In genomic region chr5:177509991-177510566, GRCh38 we compare ENCODE assay signal across 9 cellular contexts. TPM values are rescaled to one million over a fixed set of nuclear protein-coding genes. Genes with fewer than 3 reads are reported as not detected.
DNase-seq lines count a peak whose midpoint lies in the region; ATAC-seq and TF ChIP-seq lines count a peak whose summit lies in the region.
"Had no signal": no experiment of that assay in that cellular context is flagged by ENCODE, and none has a peak within 500 bp of the region (broad histone marks: within the 10 kb centered on the region; RNA-seq: fewer than 3 reads in every experiment).

No MANE protein-coding gene starts in this region.

- no peaks in the 10 kb centered on the region for H3K27me3 Mint-ChIP-seq in activated naive CD4-positive, alpha-beta T cell treated with anti-CD3 and anti-CD28 coated beads for 36 hours (ENCODE audit: low read depth)
- H3K27me3 Mint-ChIP-seq in activated T-helper 17 cell treated with anti-CD3 and anti-CD28 coated beads, Interleukin-2, amount 50 U/mL, for 72 hours: no peaks in the 10 kb centered on the region

- H3K4me3 ChIP-seq in RWPE2 (ENCODE audit: severe bottlenecking) (no peak overlapping the region), neutrophil (ENCODE audit: low read depth in 1 of 2, low read length in 1 of 2) (peak overlapping the region; percentile 88 to 100)

- H3K9me3 ChIP-seq in RWPE2 (ENCODE audit: severe bottlenecking): no peaks in the 10 kb centered on the region
- no peaks in the 10 kb centered on the region for H3K9me3 ChIP-seq in neutrophil

- intact Hi-C loops in activated naive CD4-positive, alpha-beta T cell treated with anti-CD3 and anti-CD28 coated beads for 36 hours (cut with micrococcal nuclease): no loop called here

- H3K4me3 Mint-ChIP-seq in activated naive CD4-positive, alpha-beta T cell treated with anti-CD3 and anti-CD28 coated beads for 36 hours: no peak overlapping the region
- H3K4me3 Mint-ChIP-seq in activated T-helper 17 cell treated with anti-CD3 and anti-CD28 coated beads, Interleukin-2, amount 50 U/mL, for 72 hours: no peak overlapping the region

- TF ChIP-seq CTCF in RWPE2 (IDR thresholded peaks at IDR 0.05; ENCODE audit: poor library complexity, severe bottlenecking) (no peak), neutrophil (IDR thresholded peaks at IDR 0.05) (no peak)

- no peaks in the 10 kb centered on the region for H3K4me1 ChIP-seq in RWPE2 (ENCODE audit: insufficient read depth, poor library complexity, severe bottlenecking)
- peaks cover 54 to 65% of the 10 kb centered on the region in 2 experiments for H3K4me1 ChIP-seq in neutrophil (ENCODE audit: control insufficient read depth in 1 of 2, insufficient read depth in 1 of 2, low read depth in 1 of 2, low read length in 1 of 2)

- H3K27me3 ChIP-seq in RWPE2 (ENCODE audit: insufficient read depth, poor library complexity, severe bottlenecking): no peaks in the 10 kb centered on the region
- no peaks in the 10 kb centered on the region for H3K27me3 ChIP-seq in neutrophil

- CTCF ChIA-PET in activated naive CD4-positive, alpha-beta T cell treated with anti-CD3 and anti-CD28 coated beads for 36 hours (lab: Charles Lee): no interaction called here

- H3K4me1 Mint-ChIP-seq in activated naive CD4-positive, alpha-beta T cell treated with anti-CD3 and anti-CD28 coated beads for 36 hours (ENCODE audit: low read depth): peaks cover 13% of the 10 kb centered on the region
- peaks cover 4% of the 10 kb centered on the region for H3K4me1 Mint-ChIP-seq in activated T-helper 17 cell treated with anti-CD3 and anti-CD28 coated beads, Interleukin-2, amount 50 U/mL, for 72 hours

- DNase-seq in RWPE2 (ENCODE audit: low spot score) (no peak), EL (no peak)
- no peak for DNase-seq in activated naive CD4-positive, alpha-beta T cell treated with anti-CD3 and anti-CD28 coated beads for 36 hours
- DNase-seq: activated CD8-positive, alpha-beta memory T cell treated with anti-CD3 and anti-CD28 coated beads, Interleukin-2, amount 50 U/mL, for 4 hours had no signal

- no peak overlapping the region for H3K27ac Mint-ChIP-seq in activated naive CD4-positive, alpha-beta T cell treated with anti-CD3 and anti-CD28 coated beads for 36 hours
- no peak overlapping the region for H3K27ac Mint-ChIP-seq in activated T-helper 17 cell treated with anti-CD3 and anti-CD28 coated beads, Interleukin-2, amount 50 U/mL, for 72 hours

- ATAC-seq in GM18498 (IDR thresholded peaks at IDR 0.05; ENCODE audit: unreplicated experiment): peak; percentile 41
- peak; percentile 34 for ATAC-seq in GM21786 (IDR thresholded peaks at IDR 0.05; ENCODE audit: unreplicated experiment)
- 0 out of 3 replicates have a peak, but pooled peaks have one; percentile 4 for ATAC-seq in RWPE2 (ENCODE audit: low read depth)
- no peak for ATAC-seq in HG03521 (IDR thresholded peaks at IDR 0.05; ENCODE audit: unreplicated experiment)
- no peak for ATAC-seq in activated T-helper 17 cell treated with anti-CD3 and anti-CD28 coated beads, Interleukin-2, amount 50 U/mL, for 72 hours (replicated peaks)

- H3K36me3 Mint-ChIP-seq in activated naive CD4-positive, alpha-beta T cell treated with anti-CD3 and anti-CD28 coated beads for 36 hours (ENCODE audit: low read depth): peaks cover 34% of the 10 kb centered on the region
- H3K36me3 Mint-ChIP-seq in activated T-helper 17 cell treated with anti-CD3 and anti-CD28 coated beads, Interleukin-2, amount 50 U/mL, for 72 hours (ENCODE audit: low read depth): peaks cover 44% of the 10 kb centered on the region

- H3K9me3 Mint-ChIP-seq in activated naive CD4-positive, alpha-beta T cell treated with anti-CD3 and anti-CD28 coated beads for 36 hours: no peaks in the 10 kb centered on the region
- H3K9me3 Mint-ChIP-seq in activated T-helper 17 cell treated with anti-CD3 and anti-CD28 coated beads, Interleukin-2, amount 50 U/mL, for 72 hours: no peaks in the 10 kb centered on the region

- H3K27ac ChIP-seq in RWPE2 (ENCODE audit: poor library complexity, severe bottlenecking): no peak overlapping the region
- H3K27ac ChIP-seq in neutrophil: peak overlapping the region; percentile 99

- peaks cover 51% of the 10 kb centered on the region for H3K36me3 ChIP-seq in RWPE2 (ENCODE audit: low read depth)
- peaks cover 61% of the 10 kb centered on the region for H3K36me3 ChIP-seq in neutrophil

RNA-seq across cellular contexts. Expression of gene DOK3, which starts 0.5 kb away (rescaled TPM):
- total RNA-seq in activated naive CD4-positive, alpha-beta T cell treated with anti-CD3 and anti-CD28 coated beads for 36 hours: 1 to 10 TPM in 1 of 2 experiments, under 1 TPM in 1; 0.37 to 1.3 TPM
- total RNA-seq in activated T-helper 17 cell treated with anti-CD3 and anti-CD28 coated beads, Interleukin-2, amount 50 U/mL, for 72 hours: 10 to 100 TPM in 1 of 2 donors, 1 to 10 TPM in 1; 5.6 to 13.7 TPM

RNA-seq across cellular contexts. Expression of gene DDX41, which starts 6.7 kb away (rescaled TPM):
- total RNA-seq in activated naive CD4-positive, alpha-beta T cell treated with anti-CD3 and anti-CD28 coated beads for 36 hours: 100 to 1,000 TPM; 142 to 147 TPM
- total RNA-seq in activated T-helper 17 cell treated with anti-CD3 and anti-CD28 coated beads, Interleukin-2, amount 50 U/mL, for 72 hours: 100 to 1,000 TPM; 116 to 149 TPM

RNA-seq across cellular contexts. Expression of gene PDLIM7, which starts 12.7 kb away (rescaled TPM):
- total RNA-seq in activated naive CD4-positive, alpha-beta T cell treated with anti-CD3 and anti-CD28 coated beads for 36 hours: 10 to 100 TPM; 41.2 to 42.2 TPM
- total RNA-seq in activated T-helper 17 cell treated with anti-CD3 and anti-CD28 coated beads, Interleukin-2, amount 50 U/mL, for 72 hours: 10 to 100 TPM; 34.9 to 38.8 TPM

RNA-seq across cellular contexts. Expression of gene DBN1, which starts 36.6 kb away (rescaled TPM):
- total RNA-seq in activated naive CD4-positive, alpha-beta T cell treated with anti-CD3 and anti-CD28 coated beads for 36 hours: 10 to 100 TPM; 20.8 to 22.4 TPM
- total RNA-seq in activated T-helper 17 cell treated with anti-CD3 and anti-CD28 coated beads, Interleukin-2, amount 50 U/mL, for 72 hours: 1 to 10 TPM; 2.3 to 3.1 TPM

RNA-seq across cellular contexts. Expression of gene FAM193B, which starts 44.3 kb away (rescaled TPM):
- 10 to 100 TPM; 87.4 to 87.8 TPM for total RNA-seq in activated naive CD4-positive, alpha-beta T cell treated with anti-CD3 and anti-CD28 coated beads for 36 hours
- total RNA-seq in activated T-helper 17 cell treated with anti-CD3 and anti-CD28 coated beads, Interleukin-2, amount 50 U/mL, for 72 hours: 10 to 100 TPM; 67.5 to 72.3 TPM

Comparison
In these comparisons a context has a peak if more than half of its experiments do, and no peak if none do; other contexts are left out.
1. ATAC-seq: peak in GM18498 (single experiment), GM21786 (single experiment) and RWPE2 (single experiment); none in HG03521 (single experiment) and activated T-helper 17 cell treated with anti-CD3 and anti-CD28 coated beads, Interleukin-2, amount 50 U/mL, for 72 hours (single experiment).